ENCODE assay signal across 17 cellular contexts in genomic region chr7:139657749-139658148, GRCh38.
"Had no signal": no experiment of that assay in that cellular context is flagged by ENCODE, and none has a peak within 500 bp of the region (broad histone marks: within the 10 kb centered on the region; RNA-seq: fewer than 3 reads in every experiment).

No MANE protein-coding gene starts in this region.

- H3K9me3 Mint-ChIP-seq: activated CD4-positive, alpha-beta memory T cell treated with anti-CD3 and anti-CD28 coated beads, Interleukin-2, amount 10 ng/mL, durations not matched to agents 7 days and 5 days; nephron; stimulated activated naive CD8-positive, alpha-beta T cell treated with anti-CD3 and anti-CD28 coated beads, Interleukin-15, amount 100 ng/mL, for 72 hours had no signal

- H3K27ac Mint-ChIP-seq: activated CD4-positive, alpha-beta memory T cell treated with anti-CD3 and anti-CD28 coated beads, Interleukin-2, amount 10 ng/mL, durations not matched to agents 7 days and 5 days; stimulated activated naive CD8-positive, alpha-beta T cell treated with anti-CD3 and anti-CD28 coated beads, Interleukin-15, amount 100 ng/mL, for 72 hours had no signal

- H3K4me3 ChIP-seq: psoas muscle, thyroid gland, uterus had no signal

- H3K4me3 Mint-ChIP-seq: activated CD4-positive, alpha-beta memory T cell treated with anti-CD3 and anti-CD28 coated beads, Interleukin-2, amount 10 ng/mL, durations not matched to agents 7 days and 5 days; nephron; stimulated activated naive CD8-positive, alpha-beta T cell treated with anti-CD3 and anti-CD28 coated beads, Interleukin-15, amount 100 ng/mL, for 72 hours had no signal

- H3K27ac ChIP-seq: psoas muscle, uterus had no signal

- ATAC-seq: left cardiac atrium; psoas muscle; stimulated activated naive CD8-positive, alpha-beta T cell treated with anti-CD3 and anti-CD28 coated beads, Interleukin-15, amount 100 ng/mL, for 72 hours had no signal

- H3K27me3 Mint-ChIP-seq: activated CD4-positive, alpha-beta memory T cell treated with anti-CD3 and anti-CD28 coated beads, Interleukin-2, amount 10 ng/mL, durations not matched to agents 7 days and 5 days; stimulated activated naive CD8-positive, alpha-beta T cell treated with anti-CD3 and anti-CD28 coated beads, Interleukin-15, amount 100 ng/mL, for 72 hours had no signal

- H3K36me3 ChIP-seq: thyroid gland, uterus had no signal

- H3K27me3 ChIP-seq: thyroid gland, uterus had no signal

- H3K9me3 ChIP-seq: psoas muscle, thyroid gland, uterus had no signal

- DNase-seq: activated CD4-positive, alpha-beta memory T cell treated with anti-CD3 and anti-CD28 coated beads, Interleukin-2, amount 10 ng/mL, durations not matched to agents 7 days and 5 days; activated naive CD4-positive, alpha-beta T cell treated with Interleukin-2 at 50 U/mL for 16 hours; caudate nucleus; cortex of kidney; effector memory CD4-positive, alpha-beta T cell; hippocampal formation; left cardiac atrium; occipital lobe; psoas muscle; stimulated activated CD4-positive, alpha-beta T cell treated with anti-CD3 and anti-CD28 coated beads, Interleukin-4, amount 100 ng/mL, for 1 hour; stimulated activated CD8-positive, alpha-beta memory T cell treated with anti-CD3 and anti-CD28 coated beads, Interleukin-4, amount 100 ng/mL, for 48 hours; stimulated activated naive CD8-positive, alpha-beta T cell treated with anti-CD3 and anti-CD28 coated beads, Interleukin-15, amount 100 ng/mL, for 72 hours; SW 1271; T-helper 9 cell; thyroid gland; uterus had no signal
